Comparison of ENCODE assay signal across 17 cellular contexts in the genomic region with DNA sequence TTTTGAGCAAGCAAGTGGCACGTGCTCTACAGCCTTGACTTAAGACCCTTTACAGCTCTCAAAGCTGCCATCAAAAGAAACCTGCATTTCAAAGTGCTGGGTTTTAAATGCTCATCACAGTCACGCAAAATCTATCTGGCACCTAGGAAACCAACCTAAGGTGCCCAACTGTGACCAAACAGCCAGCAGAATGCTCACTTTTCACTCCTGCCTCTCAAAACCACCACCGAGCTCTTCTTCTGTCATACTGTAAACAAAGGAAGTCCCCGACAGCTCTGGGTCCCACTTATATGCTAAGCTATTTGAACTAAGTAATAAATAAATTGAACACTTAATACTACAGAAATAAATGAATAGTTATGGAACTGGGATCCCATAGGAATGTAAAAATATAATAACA. TPM values are rescaled to one million over a fixed set of nuclear protein-coding genes. Genes with fewer than 3 reads are reported as not detected.
DNase-seq lines count a peak whose midpoint lies in the region; ATAC-seq and TF ChIP-seq lines count a peak whose summit lies in the region.
"Had no signal": no experiment of that assay in that cellular context is flagged by ENCODE, and none has a peak within 500 bp of the region (broad histone marks: within the 10 kb centered on the region; RNA-seq: fewer than 3 reads in every experiment).

No MANE protein-coding gene starts in this region.

- H3K36me3 Mint-ChIP-seq in H9 (ENCODE audit: insufficient read depth in 1 of 3, low read depth in 3 of 3) (peaks cover 0 to 18% (median 0%) of the 10 kb centered on the region in 3 experiments; a peak in 2 of 7 replicates), WTC11 (no peaks in the 10 kb centered on the region; the same call in 1 of the 2 replicates), neural crest cell (ENCODE audit: low read depth) (no peaks in the 10 kb centered on the region)
- H3K36me3 Mint-ChIP-seq: CD14-positive monocyte; CD4-positive, alpha-beta memory T cell had no signal

- H3K14ac ChIP-seq in H9 (ENCODE audit: insufficient read depth, low read length): no peak overlapping the region

- H3K36me3 ChIP-seq in BE2C: no peaks in the 10 kb centered on the region
- H3K36me3 ChIP-seq: BLaER1 had no signal

- no peaks in the 10 kb centered on the region for H3K23me2 ChIP-seq in H9 (ENCODE audit: insufficient read length, low read depth, low read length, poor library complexity, severe bottlenecking)

- H2BK20ac ChIP-seq in H9 (ENCODE audit: low read depth, low read length, poor library complexity, severe bottlenecking): no peak overlapping the region

- H3K4me3 ChIP-seq in GM12865 (ENCODE audit: low read depth, low read length): no peak overlapping the region
- no peak overlapping the region for H3K4me3 ChIP-seq in BE2C (ENCODE audit: low read depth, low read length)
- H3K4me3 ChIP-seq: A549, BLaER1 had no signal

- H3K4me1 Mint-ChIP-seq in H9: peaks cover 12% of the 10 kb centered on the region in 2 experiments
- peaks cover 27% of the 10 kb centered on the region for H3K4me1 Mint-ChIP-seq in WTC11
- H3K4me1 Mint-ChIP-seq in neural crest cell: peaks cover 4% of the 10 kb centered on the region
- H3K4me1 Mint-ChIP-seq: CD14-positive monocyte; CD4-positive, alpha-beta memory T cell had no signal

- H3K27ac ChIP-seq in H9 (ENCODE audit: insufficient read length, low read depth, low read length): no peak overlapping the region
- H3K27ac ChIP-seq: A549, BLaER1, KMS-11 had no signal

- H3K4ac ChIP-seq in H9 (ENCODE audit: low read depth, low read length): no peak overlapping the region

- no CpG with 5 or more reads among the region's 4 CpGs for WGBS in H9 (ENCODE audit: extremely low coverage, insufficient read length, low lambda C conversion rate)

- H3K18ac ChIP-seq in H9 (ENCODE audit: insufficient read length, low read depth, low read length): no peak overlapping the region

- H4K20me1 ChIP-seq in H9 (ENCODE audit: control insufficient read depth, insufficient read depth, insufficient read length): no peaks in the 10 kb centered on the region
- H4K20me1 ChIP-seq: BLaER1 had no signal

- H2BK12ac ChIP-seq in H9 (ENCODE audit: insufficient read length, low read depth, low read length): no peak overlapping the region

- H3K4me3 Mint-ChIP-seq in H9: no peak overlapping the region
- H3K4me3 Mint-ChIP-seq in WTC11: no peak overlapping the region
- no peak overlapping the region for H3K4me3 Mint-ChIP-seq in neural crest cell
- H3K4me3 Mint-ChIP-seq: CD14-positive monocyte; CD4-positive, alpha-beta memory T cell had no signal

- no peak overlapping the region for H4K8ac ChIP-seq in H9 (replicated peaks; ENCODE audit: insufficient read length, low read depth, low read length)

- H3K27ac Mint-ChIP-seq in H9: peak overlapping the region in 2 of 3 experiments; percentile 67 to 88; a peak in 2 of 7 replicates
- no peak overlapping the region for H3K27ac Mint-ChIP-seq in WTC11
- peak overlapping the region; percentile 32 for H3K27ac Mint-ChIP-seq in neural crest cell (ENCODE audit: unreplicated experiment)
- H3K27ac Mint-ChIP-seq: CD14-positive monocyte; CD4-positive, alpha-beta memory T cell had no signal

- no peak overlapping the region for H2AK5ac ChIP-seq in H9 (ENCODE audit: insufficient read length, low read length)

- no peaks in the 10 kb centered on the region for H3K9me3 Mint-ChIP-seq in H9
- H3K9me3 Mint-ChIP-seq in WTC11: no peaks in the 10 kb centered on the region
- no peaks in the 10 kb centered on the region for H3K9me3 Mint-ChIP-seq in neural crest cell
- H3K9me3 Mint-ChIP-seq: CD14-positive monocyte; CD4-positive, alpha-beta memory T cell had no signal

- no peak overlapping the region for H3K9ac ChIP-seq in H9 (ENCODE audit: extremely low read depth, insufficient read length, low read length)
- H3K9ac ChIP-seq: BLaER1, KMS-11 had no signal

- H3K79me1 ChIP-seq in H9 (ENCODE audit: insufficient read depth, low read depth, low read length, poor library complexity, severe bottlenecking): no peaks in the 10 kb centered on the region

- no peak overlapping the region for H3K23ac ChIP-seq in H9 (ENCODE audit: insufficient read length, low read depth, low read length)

- CTCF ChIA-PET in WTC11 (lab: Charles Lee): interaction anchor here (1.3 kb wide), 1 partner anchor 65 kb away, joined by 3 read pairs; no protein-coding TSS in a partner anchor

- peak; percentile 12 for DNase-seq in GM12865 (ENCODE audit: low read depth)
- DNase-seq in H9: no peak
- no peak for DNase-seq in WTC11 (ENCODE audit: low spot score)
- no peak for DNase-seq in neural crest cell (ENCODE audit: low read depth, low spot score)
- no peak for DNase-seq in activated CD4-positive, CD25-positive, alpha-beta regulatory T cell treated with anti-CD3 and anti-CD28 coated beads, Interleukin-2, amount 50 U/mL, for 72 hours
- DNase-seq in BE2C: no peak
- DNase-seq: AML-193; Calu3; CD4-positive, alpha-beta memory T cell; GDM1; HCEC 1CT had no signal

- POLR2A ChIA-PET in WTC11 (lab: Charles Lee): no interaction called here

- H3K56ac ChIP-seq in H9 (ENCODE audit: insufficient read length, low read depth, low read length): no peak overlapping the region

- H3T11ph ChIP-seq in H9 (ENCODE audit: low read length): no peak overlapping the region

- peak; percentile 60 for ATAC-seq in WTC11
- ATAC-seq in HG02623 (IDR thresholded peaks at IDR 0.05; ENCODE audit: unreplicated experiment): no peak
- ATAC-seq in HG02840 (IDR thresholded peaks at IDR 0.05; ENCODE audit: low FRiP score, unreplicated experiment): no peak
- ATAC-seq: A549 had no signal

- H3K4me2 ChIP-seq in H9 (ENCODE audit: insufficient read depth, insufficient read length, low read length): no peak overlapping the region
- H3K4me2 ChIP-seq: A549, BLaER1, KMS-11 had no signal

- no peak overlapping the region for H2BK120ac ChIP-seq in H9 (ENCODE audit: low read depth, low read length, poor library complexity, severe bottlenecking)

- H2AFZ ChIP-seq in H9 (ENCODE audit: low read length): no peak overlapping the region

- H3K79me2 ChIP-seq in H9 (ENCODE audit: insufficient read depth, low read length): no peaks in the 10 kb centered on the region

- peaks cover 2% of the 10 kb centered on the region; the same call in 1 of the 2 replicates for H3K4me1 ChIP-seq in H9 (ENCODE audit: insufficient read depth, low read length)
- no peaks in the 10 kb centered on the region for H3K4me1 ChIP-seq in BE2C
- H3K4me1 ChIP-seq: A549, BLaER1 had no signal

- H3K9me3 ChIP-seq in H9 (ENCODE audit: control insufficient read depth, low read depth, low read length): no peaks in the 10 kb centered on the region
- no peaks in the 10 kb centered on the region for H3K9me3 ChIP-seq in BE2C
- H3K9me3 ChIP-seq: A549, BLaER1 had no signal

- no peaks in the 10 kb centered on the region for H3K27me3 ChIP-seq in H9 (ENCODE audit: insufficient read depth, low read length)
- H3K27me3 ChIP-seq in BE2C: no peaks in the 10 kb centered on the region
- H3K27me3 ChIP-seq: BLaER1 had no signal

- H2BK5ac ChIP-seq in H9 (ENCODE audit: insufficient read length, low read length): no peak overlapping the region

- TF ChIP-seq CTCF in GM12865 (IDR thresholded peaks at IDR 0.05; ENCODE audit: insufficient read depth, low read depth, low read length, missing control alignments): no peak
- TF ChIP-seq CTCF in H9 (conservative IDR thresholded peaks at IDR 0.05): no peak
- no peak for TF ChIP-seq CTCF in WTC11 (IDR thresholded peaks at IDR 0.05)
- TF ChIP-seq CTCF in neural crest cell (conservative IDR thresholded peaks at IDR 0.05): no peak
- TF ChIP-seq CTCF in BE2C (IDR thresholded peaks at IDR 0.05; ENCODE audit: low read depth, low read length): no peak

- H4K5ac ChIP-seq in H9 (ENCODE audit: insufficient read length, low read depth, low read length): no peak overlapping the region

- no peak overlapping the region for H4K91ac ChIP-seq in H9 (ENCODE audit: insufficient read length, low read depth, low read length)

- H3K27me3 Mint-ChIP-seq in H9 (ENCODE audit: low read depth): no peaks in the 10 kb centered on the region
- H3K27me3 Mint-ChIP-seq in WTC11 (ENCODE audit: low read depth): no peaks in the 10 kb centered on the region
- no peaks in the 10 kb centered on the region for H3K27me3 Mint-ChIP-seq in neural crest cell (ENCODE audit: low read depth)

- no peak overlapping the region for H2BK15ac ChIP-seq in H9 (ENCODE audit: low read depth, low read length)

TF ChIP-seq in WTC11, 78 proteins besides CTCF, POLR2A, EP300 and RAD21:
- TF ChIP-seq FOXP1 (CRISPR knock-in tag; IDR thresholded peaks at IDR 0.05; ENCODE audit: borderline replicate concordance) (no peak), JAZF1 (CRISPR knock-in tag; IDR thresholded peaks at IDR 0.05) (no peak), ZNF138 (CRISPR knock-in tag; conservative IDR thresholded peaks at IDR 0.05) (no peak), NFE2L1 (CRISPR knock-in tag; IDR thresholded peaks at IDR 0.05) (no peak), FOXJ3 (CRISPR knock-in tag; IDR thresholded peaks at IDR 0.05; ENCODE audit: borderline replicate concordance) (no peak), TEAD4 (CRISPR knock-in tag; IDR thresholded peaks at IDR 0.05) (no peak), MYBL2 (CRISPR knock-in tag; IDR thresholded peaks at IDR 0.05) (no peak), CREM (CRISPR knock-in tag; IDR thresholded peaks at IDR 0.05) (no peak), SP1 (CRISPR knock-in tag; conservative IDR thresholded peaks at IDR 0.05) (no peak), ZNF423 (CRISPR knock-in tag; IDR thresholded peaks at IDR 0.05) (no peak), CREB1 (CRISPR knock-in tag; IDR thresholded peaks at IDR 0.05) (no peak), GRHL2 (CRISPR knock-in tag; IDR thresholded peaks at IDR 0.05; ENCODE audit: insufficient replicate concordance, severe bottlenecking) (no peak), ZNF671 (CRISPR knock-in tag; IDR thresholded peaks at IDR 0.05) (no peak), ZNF232 (CRISPR knock-in tag; IDR thresholded peaks at IDR 0.05) (no peak)
- TF ChIP-seq, protein P1, sequence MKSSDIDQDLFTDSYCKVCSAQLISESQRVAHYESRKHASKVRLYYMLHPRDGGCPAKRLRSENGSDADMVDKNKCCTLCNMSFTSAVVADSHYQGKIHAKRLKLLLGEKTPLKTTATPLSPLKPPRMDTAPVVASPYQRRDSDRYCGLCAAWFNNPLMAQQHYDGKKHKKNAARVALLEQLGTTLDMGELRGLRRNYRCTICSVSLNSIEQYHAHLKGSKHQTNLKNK (CRISPR knock-in tag; IDR thresholded peaks at IDR 0.05): no peak
- TF ChIP-seq, protein P2, sequence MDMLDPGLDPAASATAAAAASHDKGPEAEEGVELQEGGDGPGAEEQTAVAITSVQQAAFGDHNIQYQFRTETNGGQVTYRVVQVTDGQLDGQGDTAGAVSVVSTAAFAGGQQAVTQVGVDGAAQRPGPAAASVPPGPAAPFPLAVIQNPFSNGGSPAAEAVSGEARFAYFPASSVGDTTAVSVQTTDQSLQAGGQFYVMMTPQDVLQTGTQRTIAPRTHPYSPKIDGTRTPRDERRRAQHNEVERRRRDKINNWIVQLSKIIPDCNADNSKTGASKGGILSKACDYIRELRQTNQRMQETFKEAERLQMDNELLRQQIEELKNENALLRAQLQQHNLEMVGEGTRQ (CRISPR knock-in tag; IDR thresholded peaks at IDR 0.05): no peak

RNA-seq across cellular contexts. Expression of a gene that starts 33.6 kb away (rescaled TPM):
- total RNA-seq in H9 (2021) (23.0 and 23.8 TPM in 2 replicates), WTC11 (2021) (14.9 to 22.1 TPM (median 16.6 TPM) in 3 replicates), neural crest cell (9.2 and 10.1 TPM in 2 replicates)
- polyA plus RNA-seq in BE2C (2012; ENCODE audit: insufficient read depth, insufficient read length, low read depth): 3.2 TPM
- polyA plus RNA-seq: CD4-positive, alpha-beta memory T cell had no signal
